Comparison of ENCODE assay signal across 1 cellular context in genomic region chrX:140765043-140765784, GRCh38.
TF ChIP-seq lines count a peak whose summit lies in the region.

No MANE protein-coding gene starts in this region.

TF ChIP-seq in neural cell, 6 proteins besides CTCF, POLR2A, EP300 and RAD21 (continued from another document):
- TF ChIP-seq POLR2AphosphoS5 (IDR thresholded peaks at IDR 0.05) (no peak), TAF1 (IDR thresholded peaks at IDR 0.05; ENCODE audit: low read depth) (no peak)
TF ChIP-seq in neural cell: peak in this region for 0.
